ENCODE assay signal across 14 cellular contexts in genomic region chr6:347232-347631, GRCh38. TPM values are rescaled to one million over a fixed set of nuclear protein-coding genes. Genes with fewer than 3 reads are reported as not detected.
DNase-seq lines count a peak whose midpoint lies in the region; ATAC-seq and TF ChIP-seq lines count a peak whose summit lies in the region.
"Had no signal": no experiment of that assay in that cellular context is flagged by ENCODE, and none has a peak within 500 bp of the region (broad histone marks: within the 10 kb centered on the region; RNA-seq: fewer than 3 reads in every experiment).

No MANE protein-coding gene starts in this region.

- peaks cover 22 to 70% (median 39%) of the 10 kb centered on the region in 3 donors for H3K4me1 Mint-ChIP-seq in IgD-negative memory B cell

- peaks cover 0 to 2% (median 0%) of the 10 kb centered on the region in 3 donors for H3K9me3 Mint-ChIP-seq in IgD-negative memory B cell

- in situ Hi-C loops in GM13977 (cut with MboI; ENCODE audit: low pct_unique_long_range_greater_than_20kb, low sequenced_read_pairs, unreplicated experiment) = no loop called here
- in situ Hi-C loops in KBM-7 (cut with MboI; ENCODE audit: low pct_unique_long_range_greater_than_20kb, low sequenced_read_pairs) = no loop called here

- TF ChIP-seq POLR2A in lower leg skin (IDR thresholded peaks at IDR 0.05) = no peak

- H3K27me3 Mint-ChIP-seq in IgD-negative memory B cell = no peaks in the 10 kb centered on the region
- H3K27me3 Mint-ChIP-seq: progenitor cell of endocrine pancreas had no signal

- DNase-seq in GM13977 (ENCODE audit: low spot score) (peak; percentile 82), lower leg skin (ENCODE audit: low spot score in 2 of 2) (no peak), KBM-7 (no peak), GDM1 (lab: John Stamatoyannopoulos, UW) (no peak)
- DNase-seq in stimulated activated naive CD4-positive, alpha-beta T cell (lab: John Stamatoyannopoulos, UW) = no peak
- DNase-seq: activated effector memory CD4-positive, alpha-beta T cell treated with anti-CD3 and anti-CD28 coated beads, Interleukin-2, amount 50 U/mL, for 16 hours; NCI-H1694 treated with DMSO at 0.1 percent for 48 hours had no signal

- H3K36me3 Mint-ChIP-seq in IgD-negative memory B cell = peaks cover 29% of the 10 kb centered on the region

- 89 to 93% methylated on average over 4 of the region's 4 CpGs for WGBS in lower leg skin, 2 donors

- peak overlapping the region; percentile 22 to 88 (median 71) for H3K4me3 Mint-ChIP-seq in IgD-negative memory B cell

- ATAC-seq in GM19467 (IDR thresholded peaks at IDR 0.05; ENCODE audit: unreplicated experiment) (peak; percentile 80), HG02938 (IDR thresholded peaks at IDR 0.05; ENCODE audit: unreplicated experiment) (peak; percentile 75)
- ATAC-seq: left lobe of liver, Panc1 had no signal

- intact Hi-C loops in lower leg skin (cut with DNase I; ENCODE audit: low total_unique reads) = no loop called here

- H3K27ac Mint-ChIP-seq in IgD-negative memory B cell = peak overlapping the region; percentile 50 to 93 (median 92)
- H3K27ac Mint-ChIP-seq: progenitor cell of endocrine pancreas had no signal

- TF ChIP-seq CTCF in GM13977 (IDR thresholded peaks at IDR 0.05; ENCODE audit: extremely low read depth, insufficient read depth, missing control alignments) (peak; percentile 41), lower leg skin (IDR thresholded peaks at IDR 0.05) (no peak)

- no peak overlapping the region for H3K4me3 ChIP-seq in lower leg skin (ENCODE audit: low read depth, poor library complexity, severe bottlenecking)

RNA-seq across cellular contexts. Expression of gene IRF4, which starts 44.3 kb away (rescaled TPM):
- polyA plus RNA-seq in IgD-negative memory B cell = 22.9 TPM
- total RNA-seq in lower leg skin = 10 to 100 TPM in 1 of 4 donors, 1 to 10 TPM in 3; 6.6 to 21.2 (median 8.8) TPM
- total RNA-seq: G401, progenitor cell of endocrine pancreas had no signal

RNA-seq across cellular contexts. Expression of gene DUSP22, which starts 54.9 kb away (rescaled TPM):
- 126 TPM for polyA plus RNA-seq in IgD-negative memory B cell
- total RNA-seq in lower leg skin = 10 to 100 TPM; 53.2 to 81.1 (median 63.4) TPM
